ENCODE assay signal across 1 cellular context in the genomic region with DNA sequence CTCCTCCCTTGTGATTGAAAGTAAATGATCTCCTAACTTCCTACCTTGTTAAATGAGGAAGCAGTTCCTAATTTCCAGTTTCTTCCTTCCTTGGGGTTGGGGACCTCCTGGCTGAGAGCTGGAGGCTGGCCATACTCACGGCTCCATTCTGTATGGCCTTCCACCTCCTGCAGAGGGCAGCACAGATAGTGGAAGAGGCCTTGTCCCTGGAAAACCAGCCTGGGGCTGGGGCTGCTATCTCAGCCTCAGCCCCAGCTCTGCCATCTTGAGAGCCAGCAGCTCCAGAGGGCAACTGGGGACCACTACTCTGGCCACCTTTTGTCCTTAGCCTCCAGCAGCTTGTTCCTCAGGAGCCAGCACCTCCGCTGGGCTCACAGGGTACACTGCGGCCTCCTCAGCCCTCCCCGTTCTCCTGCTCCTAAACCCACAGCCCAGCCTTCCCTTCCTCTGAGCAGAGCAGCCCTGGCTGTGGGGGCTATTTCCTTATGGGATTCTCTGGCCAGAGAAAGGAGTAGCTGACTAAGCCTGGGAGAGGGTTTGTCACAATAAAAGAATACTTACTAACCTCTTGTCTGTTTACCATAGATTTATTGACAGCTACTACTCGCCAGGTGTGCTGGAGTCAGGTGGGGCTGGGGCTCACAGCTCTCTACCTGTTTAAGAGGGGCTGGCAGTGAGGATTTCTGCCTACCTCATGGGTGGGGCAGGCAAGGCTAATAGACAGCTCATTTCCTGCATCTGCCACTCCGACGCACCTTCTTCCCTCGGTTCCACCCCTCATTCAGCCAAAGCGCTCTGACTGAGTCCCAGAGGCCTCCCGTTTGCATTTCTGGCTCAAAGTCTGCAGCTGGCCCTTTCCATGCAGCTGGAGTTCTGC.
TF ChIP-seq lines count a peak whose summit lies in the region.

No MANE protein-coding gene starts in this region.

TF ChIP-seq in Ishikawa, 13 proteins besides CTCF, POLR2A, EP300 and RAD21:
- TF ChIP-seq, protein P1, sequence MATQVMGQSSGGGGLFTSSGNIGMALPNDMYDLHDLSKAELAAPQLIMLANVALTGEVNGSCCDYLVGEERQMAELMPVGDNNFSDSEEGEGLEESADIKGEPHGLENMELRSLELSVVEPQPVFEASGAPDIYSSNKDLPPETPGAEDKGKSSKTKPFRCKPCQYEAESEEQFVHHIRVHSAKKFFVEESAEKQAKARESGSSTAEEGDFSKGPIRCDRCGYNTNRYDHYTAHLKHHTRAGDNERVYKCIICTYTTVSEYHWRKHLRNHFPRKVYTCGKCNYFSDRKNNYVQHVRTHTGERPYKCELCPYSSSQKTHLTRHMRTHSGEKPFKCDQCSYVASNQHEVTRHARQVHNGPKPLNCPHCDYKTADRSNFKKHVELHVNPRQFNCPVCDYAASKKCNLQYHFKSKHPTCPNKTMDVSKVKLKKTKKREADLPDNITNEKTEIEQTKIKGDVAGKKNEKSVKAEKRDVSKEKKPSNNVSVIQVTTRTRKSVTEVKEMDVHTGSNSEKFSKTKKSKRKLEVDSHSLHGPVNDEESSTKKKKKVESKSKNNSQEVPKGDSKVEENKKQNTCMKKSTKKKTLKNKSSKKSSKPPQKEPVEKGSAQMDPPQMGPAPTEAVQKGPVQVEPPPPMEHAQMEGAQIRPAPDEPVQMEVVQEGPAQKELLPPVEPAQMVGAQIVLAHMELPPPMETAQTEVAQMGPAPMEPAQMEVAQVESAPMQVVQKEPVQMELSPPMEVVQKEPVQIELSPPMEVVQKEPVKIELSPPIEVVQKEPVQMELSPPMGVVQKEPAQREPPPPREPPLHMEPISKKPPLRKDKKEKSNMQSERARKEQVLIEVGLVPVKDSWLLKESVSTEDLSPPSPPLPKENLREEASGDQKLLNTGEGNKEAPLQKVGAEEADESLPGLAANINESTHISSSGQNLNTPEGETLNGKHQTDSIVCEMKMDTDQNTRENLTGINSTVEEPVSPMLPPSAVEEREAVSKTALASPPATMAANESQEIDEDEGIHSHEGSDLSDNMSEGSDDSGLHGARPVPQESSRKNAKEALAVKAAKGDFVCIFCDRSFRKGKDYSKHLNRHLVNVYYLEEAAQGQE (IDR thresholded peaks at IDR 0.05; ENCODE audit: low read depth), result no peak
- TF ChIP-seq, protein P2, sequence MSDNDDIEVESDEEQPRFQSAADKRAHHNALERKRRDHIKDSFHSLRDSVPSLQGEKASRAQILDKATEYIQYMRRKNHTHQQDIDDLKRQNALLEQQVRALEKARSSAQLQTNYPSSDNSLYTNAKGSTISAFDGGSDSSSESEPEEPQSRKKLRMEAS (IDR thresholded peaks at IDR 0.05), result no peak
